8 cellular contexts compared by ENCODE assay signal in the genomic region with DNA sequence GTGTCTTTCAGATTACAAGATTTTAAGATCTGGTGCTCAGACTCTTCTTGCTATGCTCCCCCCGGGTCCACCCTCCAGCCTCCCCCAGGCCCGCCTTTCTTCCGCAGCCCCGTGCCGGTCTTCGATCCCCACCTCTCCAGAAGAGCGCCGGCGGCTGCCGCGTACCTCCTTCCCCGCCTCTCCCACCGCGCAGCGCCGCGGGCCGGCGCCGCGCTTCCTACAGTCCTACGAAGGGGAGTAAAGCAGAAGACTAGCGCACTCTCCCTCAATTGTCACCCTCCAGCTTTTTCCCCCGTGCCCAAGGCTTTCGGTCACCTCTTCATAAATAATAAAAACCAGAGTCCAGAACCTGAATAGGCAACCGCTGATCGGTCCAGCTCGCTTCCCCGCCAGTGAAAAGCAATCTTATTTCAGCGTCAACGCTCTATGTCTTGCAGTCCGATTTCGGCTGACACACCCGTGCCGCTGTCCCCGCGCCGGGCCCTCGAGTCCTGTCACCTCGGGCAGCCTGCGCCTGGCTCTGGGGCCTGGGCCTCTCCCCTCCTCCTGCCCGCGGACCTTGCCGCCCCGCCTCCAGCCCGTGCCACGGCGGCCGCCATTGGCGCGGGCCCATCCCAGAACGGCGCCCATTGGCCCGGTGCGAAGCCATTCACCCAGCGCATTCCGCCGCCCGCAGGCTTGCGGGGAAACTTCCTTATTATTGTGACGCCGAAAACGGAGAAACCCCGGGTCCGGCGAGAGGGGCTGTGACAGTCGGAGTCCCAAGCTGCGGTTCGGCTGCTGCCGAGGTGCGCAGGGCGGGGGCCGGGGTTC. TPM values are rescaled to one million over a fixed set of nuclear protein-coding genes. Genes with fewer than 3 reads are reported as not detected.
DNase-seq lines count a peak whose midpoint lies in the region; ATAC-seq and TF ChIP-seq lines count a peak whose summit lies in the region.

Gene HERC3, plus strand, starts transcription at position 694 of the 813 bp plus-strand sequence. CDS start 13,344 bp downstream, outside the sequence.

- peaks cover 60% of the 10 kb centered on the region for H3K4me1 Mint-ChIP-seq in CD4-positive, alpha-beta T cell (ENCODE audit: low read depth)

- no peak for TF ChIP-seq CTCF in CD4-positive, alpha-beta T cell (IDR thresholded peaks at IDR 0.05)
- TF ChIP-seq CTCF in lower lobe of right lung (IDR thresholded peaks at IDR 0.05): peak; percentile 29

- H3K9me3 ChIP-seq in CD4-positive, alpha-beta T cell (ENCODE audit: control insufficient read depth, low read length): no peaks in the 10 kb centered on the region
- H3K9me3 ChIP-seq in lower lobe of right lung: no peaks in the 10 kb centered on the region

- no peaks in the 10 kb centered on the region for H3K27me3 ChIP-seq in CD4-positive, alpha-beta T cell (ENCODE audit: control insufficient read depth, insufficient read depth, low read length)
- no peaks in the 10 kb centered on the region for H3K27me3 ChIP-seq in lower lobe of right lung (ENCODE audit: low read depth)

- CTCF ChIA-PET in CD4-positive, alpha-beta T cell (lab: Charles Lee): interaction anchor here (1.1 to 2.3 kb wide), 4 partner anchors 8 to 53 kb away, joined by 4 to 12 read pairs (median 6); no protein-coding TSS in a partner anchor

- ATAC-seq in CD4-positive, alpha-beta T cell (ENCODE audit: poor library complexity): peak; percentile 84
- ATAC-seq in GM19452 (IDR thresholded peaks at IDR 0.05; ENCODE audit: unreplicated experiment) (peak; percentile 95), HG03571 (IDR thresholded peaks at IDR 0.05; ENCODE audit: unreplicated experiment) (peak; percentile 98), lower lobe of right lung (peak; percentile 99)

- peak within 1 kb of the TSS; percentile 100 for H3K4me3 Mint-ChIP-seq in CD4-positive, alpha-beta T cell

- intact Hi-C loops in CD4-positive, alpha-beta T cell (cut with DNase I, micrococcal nuclease): loop anchor here (1.0 to 10.0 kb wide), 10 partner anchors 21 to 1657 kb away; partner anchors contain the start of genes PPM1K (in 2 of the 2), AFF1 (in 1 of the 2), HERC5 (in 1 of the 2) and PYURF (in 1 of the 2)
- intact Hi-C loops in lower lobe of right lung (cut with DNase I): no loop called here

- H3K36me3 Mint-ChIP-seq in CD4-positive, alpha-beta T cell (ENCODE audit: low read depth): peaks cover 33% of the 10 kb centered on the region

- no peaks in the 10 kb centered on the region for H3K27me3 Mint-ChIP-seq in CD4-positive, alpha-beta T cell

- H3K4me1 ChIP-seq in lower lobe of right lung: peaks cover 18% of the 10 kb centered on the region

- H3K4me3 ChIP-seq in lower lobe of right lung: peak within 1 kb of the TSS; percentile 99

- H3K9me3 Mint-ChIP-seq in CD4-positive, alpha-beta T cell: no peaks in the 10 kb centered on the region

- peaks cover 17% of the 10 kb centered on the region for H3K36me3 ChIP-seq in lower lobe of right lung

- peak; percentile 76 to 90 (median 84) for DNase-seq in CD4-positive, alpha-beta T cell
- DNase-seq in NCI-H82 treated with DMSO at 0.1 percent for 48 hours (lab: John Stamatoyannopoulos, UW; ENCODE audit: unreplicated experiment) (peak; percentile 10), ecto neural progenitor cell (ENCODE audit: low spot score) (peak; percentile 92), lower lobe of right lung (peak; percentile 94)
- peak; percentile 65 to 84 for DNase-seq in activated CD8-positive, alpha-beta memory T cell treated with anti-CD3 and anti-CD28 coated beads for 1 hour (ENCODE audit: extremely low read depth in 1 of 2, low read depth in 1 of 2)
- DNase-seq in stimulated activated CD4-positive, alpha-beta T cell treated with anti-CD3 and anti-CD28 coated beads, TNF-alpha, amount 100 ng/mL, for 1 hour (ENCODE audit: low read depth in 3 of 3, low spot score in 1 of 3): peak; percentile 66 to 81 (median 76)

- H3K27ac ChIP-seq in CD4-positive, alpha-beta T cell (ENCODE audit: low read depth, low read length): peak within 1 kb of the TSS; percentile 93
- peak within 1 kb of the TSS; percentile 97 for H3K27ac ChIP-seq in lower lobe of right lung

- POLR2A ChIA-PET in CD4-positive, alpha-beta T cell (lab: Charles Lee): interaction anchor here (0.6 to 5.3 kb wide), 12 partner anchors 9 to 1470 kb away, joined by 3 to 152 read pairs (median 4); partner anchors contain the start of genes GPRIN3, HERC5 and PPM1K

- H3K27ac Mint-ChIP-seq in CD4-positive, alpha-beta T cell: peak within 1 kb of the TSS; percentile 99

RNA-seq across cellular contexts. Expression of gene HERC3, which starts in this region (rescaled TPM):
- total RNA-seq in CD4-positive, alpha-beta T cell: 10 to 100 TPM; 63.1 to 66.4 TPM
- 54.1 TPM for total RNA-seq in lower lobe of right lung

Comparison
In these comparisons a context has a peak if more than half of its experiments do, and no peak if none do; other contexts are left out.
1. Peak in every context shown above with its lines: DNase-seq, ATAC-seq, H3K4me3 ChIP-seq and H3K27ac ChIP-seq.
2. DNase-seq: peak in every context shown above with its lines; median percentile 94 in lower lobe of right lung; 92 in ecto neural progenitor cell; 84 in CD4-positive, alpha-beta T cell; 76 in stimulated activated CD4-positive, alpha-beta T cell treated with anti-CD3 and anti-CD28 coated beads, TNF-alpha, amount 100 ng/mL, for 1 hour; 74 in activated CD8-positive, alpha-beta memory T cell treated with anti-CD3 and anti-CD28 coated beads for 1 hour; 10 in NCI-H82 treated with DMSO at 0.1 percent for 48 hours.